Comparison of ENCODE assay signal across 2 cellular contexts in the genomic region with DNA sequence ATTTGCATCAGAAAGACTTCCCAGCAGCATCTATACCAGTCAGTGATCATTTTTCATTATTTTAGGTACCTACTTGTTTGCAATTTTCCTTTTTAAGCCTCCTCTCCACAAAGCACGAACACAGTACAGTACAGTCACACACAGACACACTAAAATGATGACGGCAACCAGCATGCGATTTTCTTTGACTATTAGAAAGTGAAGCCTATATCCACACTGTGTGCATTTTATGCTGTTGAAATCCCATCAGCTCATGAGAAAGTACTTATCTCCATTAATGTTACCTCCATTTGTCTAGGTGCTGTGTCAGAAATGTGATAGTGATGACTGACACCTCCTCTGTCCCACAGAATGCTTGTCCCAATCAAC.
TF ChIP-seq lines count a peak whose summit lies in the region.

No MANE protein-coding gene starts in this region.

TF ChIP-seq in GM23338, 12 proteins besides CTCF, POLR2A, EP300 and RAD21 (continues in another document):
- TF ChIP-seq ETS1 (IDR thresholded peaks at IDR 0.05) (no peak), REST (IDR thresholded peaks at IDR 0.05; ENCODE audit: unreplicated experiment) (no peak), ZNF114 (CRISPR knock-in tag; IDR thresholded peaks at IDR 0.05) (no peak), CREB1 (CRISPR knock-in tag; IDR thresholded peaks at IDR 0.05; ENCODE audit: low read depth) (no peak), POLR2AphosphoS5 (IDR thresholded peaks at IDR 0.05; ENCODE audit: low read depth) (no peak), ZNF462 (CRISPR knock-in tag; IDR thresholded peaks at IDR 0.05) (no peak), EZH2phosphoT487 (IDR thresholded peaks at IDR 0.05; ENCODE audit: unreplicated experiment) (no peak), NANOG (IDR thresholded peaks at IDR 0.05; ENCODE audit: borderline replicate concordance) (no peak), STAT1 (IDR thresholded peaks at IDR 0.05; ENCODE audit: unreplicated experiment) (no peak), EZH2 (IDR thresholded peaks at IDR 0.05; ENCODE audit: low read depth, unreplicated experiment) (no peak)

TF ChIP-seq in H1, 55 proteins besides CTCF, POLR2A, EP300 and RAD21:
- no peak for TF ChIP-seq MAX (IDR thresholded peaks at IDR 0.05)
- no peak for TF ChIP-seq SIRT6 (IDR thresholded peaks at IDR 0.05; ENCODE audit: low read length)
- TF ChIP-seq ATF2 (IDR thresholded peaks at IDR 0.05; ENCODE audit: low read length) = no peak
- TF ChIP-seq GTF2F1 (IDR thresholded peaks at IDR 0.05; ENCODE audit: borderline replicate concordance, low read depth, low read length) = no peak
- TF ChIP-seq EGR1 (IDR thresholded peaks at IDR 0.05; ENCODE audit: borderline replicate concordance, low read depth, low read length) = no peak
- TF ChIP-seq SRF (IDR thresholded peaks at IDR 0.05; ENCODE audit: low read depth, low read length) = no peak
- TF ChIP-seq CBX8 (IDR thresholded peaks at IDR 0.05; ENCODE audit: borderline replicate concordance, low read depth, low read length) = no peak
- TF ChIP-seq SAP30 (IDR thresholded peaks at IDR 0.05; ENCODE audit: insufficient read depth, insufficient replicate concordance, low read length) = no peak
- no peak for TF ChIP-seq TAF7 (optimal IDR thresholded peaks at IDR 0.05; ENCODE audit: borderline replicate concordance, low read depth, low read length)
- TF ChIP-seq USF2 (IDR thresholded peaks at IDR 0.05; ENCODE audit: low read length) = no peak
- TF ChIP-seq RFX5 (IDR thresholded peaks at IDR 0.05; ENCODE audit: borderline replicate concordance, low read depth, low read length) = no peak
- no peak for TF ChIP-seq CHD7 (IDR thresholded peaks at IDR 0.05; ENCODE audit: insufficient replicate concordance, low read length)
- TF ChIP-seq E2F6 (IDR thresholded peaks at IDR 0.05) = no peak
